29 cellular contexts compared by ENCODE assay signal in the genomic region with DNA sequence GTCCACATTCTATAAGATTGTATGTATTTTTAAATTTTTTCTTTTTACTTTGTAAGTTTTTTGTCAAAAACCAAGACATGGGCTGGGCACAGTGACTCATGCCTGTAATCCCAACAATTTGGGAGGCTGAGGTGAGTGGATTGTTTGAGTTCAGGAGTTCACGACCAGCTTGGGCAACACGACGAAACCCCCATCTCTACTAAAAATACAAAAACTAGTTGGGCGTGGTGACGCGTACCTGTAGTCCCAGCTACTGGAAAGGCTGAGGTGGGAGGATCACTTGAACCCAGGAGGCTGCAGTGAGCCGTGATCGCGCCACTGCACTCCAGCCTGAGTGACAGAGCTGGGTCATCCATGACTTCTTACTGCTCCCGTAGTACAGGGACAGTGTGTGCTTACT.
"Had no signal": no experiment of that assay in that cellular context is flagged by ENCODE, and none has a peak within 500 bp of the region (broad histone marks: within the 10 kb centered on the region; RNA-seq: fewer than 3 reads in every experiment).

No MANE protein-coding gene starts in this region.

- ATAC-seq: activated CD4-positive, CD25-positive, alpha-beta regulatory T cell treated with anti-CD3 and anti-CD28 coated beads, Interleukin-2, amount 50 U/mL, for 24 hours; activated CD8-positive, alpha-beta T cell treated with anti-CD3 and anti-CD28 coated beads for 36 hours; activated T-cell treated with anti-CD3 and anti-CD28 coated beads, Interleukin-2, amount 50 U/mL, for 4 hours; activated T-helper 17 cell treated with anti-CD3 and anti-CD28 coated beads, Interleukin-2, amount 50 U/mL, for 72 hours; esophagus mucosa; T-helper 17 cell had no signal

- H3K4me3 ChIP-seq: coronary artery, dorsolateral prefrontal cortex had no signal

- FAIRE-seq: astrocyte, bronchial epithelial cell, frontal cortex had no signal

- DNase-seq: activated B cell treated with CpG ODN at 0.5 μM for 24 hours; activated CD4-positive, alpha-beta T cell treated with anti-CD3 and anti-CD28 coated beads for 48 hours; activated CD4-positive, alpha-beta T cell treated with anti-CD3 and anti-CD28 coated beads, Interleukin-2, amount 50 U/mL, for 1 hour; activated CD4-positive, alpha-beta T cell treated with anti-CD3 and anti-CD28 coated beads, Interleukin-2, amount 50 U/mL, for 48 hours; activated CD8-positive, alpha-beta memory T cell treated with anti-CD3 and anti-CD28 coated beads for 24 hours; activated CD8-positive, alpha-beta T cell treated with anti-CD3 and anti-CD28 coated beads for 36 hours; activated effector memory CD4-positive, alpha-beta T cell treated with Interleukin-2 at 50 U/mL for 16 hours; activated gamma-delta T cell treated with Interleukin-2 at 50 U/mL for 16 hours; activated naive CD4-positive, alpha-beta T cell treated with anti-CD3 and anti-CD28 coated beads, Interleukin-2, amount 50 U/mL, for 16 hours; activated naive CD4-positive, alpha-beta T cell treated with Interleukin-2 at 50 U/mL for 16 hours; activated T-cell treated with anti-CD3 and anti-CD28 coated beads, Interleukin-2, amount 50 U/mL, for 4 hours; amniotic stem cell; anterior cingulate cortex; brain microvascular endothelial cell; dorsolateral prefrontal cortex; effector memory CD4-positive, alpha-beta T cell; endodermal cell; foreskin fibroblast; head of caudate nucleus; T-helper 17 cell; T1000; WERI-Rb-1 had no signal

- H3K27ac ChIP-seq: brain microvascular endothelial cell, coronary artery, dorsolateral prefrontal cortex, WERI-Rb-1 had no signal

- H3K36me3 ChIP-seq: brain microvascular endothelial cell, WERI-Rb-1 had no signal

- H3K27me3 ChIP-seq: brain microvascular endothelial cell, dorsolateral prefrontal cortex had no signal
